Comparison of ENCODE assay signal across 20 cellular contexts in genomic region chr16:49821156-49821555, GRCh38. TPM values are rescaled to one million over a fixed set of nuclear protein-coding genes. Genes with fewer than 3 reads are reported as not detected.
"Had no signal": no experiment of that assay in that cellular context is flagged by ENCODE, and none has a peak within 500 bp of the region (broad histone marks: within the 10 kb centered on the region; RNA-seq: fewer than 3 reads in every experiment).

No MANE protein-coding gene starts in this region.

- H3K4me1 Mint-ChIP-seq: activated CD4-positive, alpha-beta T cell treated with anti-CD3 and anti-CD28 coated beads, Interleukin-2, amount 10 ng/mL, durations not matched to agents 7 days and 5 days; activated naive CD4-positive, alpha-beta T cell treated with anti-CD3 and anti-CD28 coated beads, Interleukin-2, amount 50 U/mL, for 24 hours; memory B cell; stimulated activated naive CD8-positive, alpha-beta T cell treated with anti-CD3 and anti-CD28 coated beads, Interleukin-15, amount 100 ng/mL, for 72 hours had no signal

- H3K9me3 Mint-ChIP-seq: activated CD4-positive, alpha-beta T cell treated with anti-CD3 and anti-CD28 coated beads, Interleukin-2, amount 10 ng/mL, durations not matched to agents 7 days and 5 days; activated CD8-positive, alpha-beta T cell treated with anti-CD3 and anti-CD28 coated beads for 36 hours; activated naive CD4-positive, alpha-beta T cell treated with anti-CD3 and anti-CD28 coated beads, Interleukin-2, amount 50 U/mL, for 24 hours; dendritic cell treated with granulocyte-macrophage colony-stimulating factor and Interleukin-4, amounts not matched to agents 40 ng/mL and 50 ng/mL, for 4 days; memory B cell; neural crest cell; stimulated activated naive CD8-positive, alpha-beta T cell treated with anti-CD3 and anti-CD28 coated beads, Interleukin-15, amount 100 ng/mL, for 72 hours had no signal

- ATAC-seq: activated CD8-positive, alpha-beta T cell treated with anti-CD3 and anti-CD28 coated beads for 36 hours; esophagus mucosa; left cardiac atrium; mucosa of descending colon; stimulated activated naive CD8-positive, alpha-beta T cell treated with anti-CD3 and anti-CD28 coated beads, Interleukin-15, amount 100 ng/mL, for 72 hours; T-helper 17 cell had no signal

- H3K4me3 ChIP-seq: mucosa of descending colon, tibial artery had no signal

- H3K27me3 Mint-ChIP-seq: activated CD4-positive, alpha-beta T cell treated with anti-CD3 and anti-CD28 coated beads, Interleukin-2, amount 10 ng/mL, durations not matched to agents 7 days and 5 days; progenitor cell of endocrine pancreas had no signal

- H3K4me3 Mint-ChIP-seq: activated CD4-positive, alpha-beta T cell treated with anti-CD3 and anti-CD28 coated beads, Interleukin-2, amount 10 ng/mL, durations not matched to agents 7 days and 5 days; activated CD8-positive, alpha-beta T cell treated with anti-CD3 and anti-CD28 coated beads for 36 hours; activated naive CD4-positive, alpha-beta T cell treated with anti-CD3 and anti-CD28 coated beads, Interleukin-2, amount 50 U/mL, for 24 hours; dendritic cell treated with granulocyte-macrophage colony-stimulating factor and Interleukin-4, amounts not matched to agents 40 ng/mL and 50 ng/mL, for 4 days; memory B cell; stimulated activated naive CD8-positive, alpha-beta T cell treated with anti-CD3 and anti-CD28 coated beads, Interleukin-15, amount 100 ng/mL, for 72 hours; T-helper 17 cell had no signal

- H3K36me3 Mint-ChIP-seq: activated naive CD4-positive, alpha-beta T cell treated with anti-CD3 and anti-CD28 coated beads, Interleukin-2, amount 50 U/mL, for 24 hours; memory B cell had no signal

- H3K27ac Mint-ChIP-seq: activated CD4-positive, alpha-beta T cell treated with anti-CD3 and anti-CD28 coated beads, Interleukin-2, amount 10 ng/mL, durations not matched to agents 7 days and 5 days; activated CD8-positive, alpha-beta T cell treated with anti-CD3 and anti-CD28 coated beads for 36 hours; activated naive CD4-positive, alpha-beta T cell treated with anti-CD3 and anti-CD28 coated beads, Interleukin-2, amount 50 U/mL, for 24 hours; dendritic cell treated with granulocyte-macrophage colony-stimulating factor and Interleukin-4, amounts not matched to agents 40 ng/mL and 50 ng/mL, for 4 days; memory B cell; progenitor cell of endocrine pancreas; stimulated activated naive CD8-positive, alpha-beta T cell treated with anti-CD3 and anti-CD28 coated beads, Interleukin-15, amount 100 ng/mL, for 72 hours; T-helper 17 cell had no signal

- H3K27me3 ChIP-seq: brain microvascular endothelial cell, tibial artery had no signal

- H3K9me3 ChIP-seq: mucosa of descending colon, tibial artery had no signal

- DNase-seq: activated CD4-positive, alpha-beta T cell treated with anti-CD3 and anti-CD28 coated beads, Interleukin-2, amount 10 ng/mL, durations not matched to agents 7 days and 5 days; activated CD8-positive, alpha-beta T cell treated with anti-CD3 and anti-CD28 coated beads for 36 hours; activated gamma-delta T cell treated with Interleukin-2 at 50 U/mL for 16 hours; aorta; brain microvascular endothelial cell; effector CD8-positive, alpha-beta T cell; foreskin melanocyte; islet precursor cell; left cardiac atrium; mucosa of descending colon; stimulated activated CD4-positive, alpha-beta T cell treated with anti-CD3 and anti-CD28 coated beads, Interleukin-1b, Interleukin-23, amount 100 ng/mL, for 48 hours; stimulated activated naive CD8-positive, alpha-beta T cell treated with anti-CD3 and anti-CD28 coated beads, Interleukin-15, amount 100 ng/mL, for 72 hours; T-helper 17 cell; tibial artery had no signal

- H3K27ac ChIP-seq: brain microvascular endothelial cell, tibial artery had no signal

- H3K4me1 ChIP-seq: tibial artery had no signal

- H3K36me3 ChIP-seq: brain microvascular endothelial cell, tibial artery had no signal

RNA-seq across cellular contexts. Expression of gene ZNF423, which starts 34.8 kb away (rescaled TPM):
- total RNA-seq: activated CD4-positive, alpha-beta T cell treated with anti-CD3 and anti-CD28 coated beads, Interleukin-2, amount 10 ng/mL, durations not matched to agents 7 days and 5 days; activated CD8-positive, alpha-beta T cell treated with anti-CD3 and anti-CD28 coated beads for 36 hours; T-helper 17 cell had no signal
